ENCODE assay signal across 8 cellular contexts in genomic region chr11:47551086-47551485, GRCh38. TPM values are rescaled to one million over a fixed set of nuclear protein-coding genes. Genes with fewer than 3 reads are reported as not detected.
A peak's percentile ranks its signal among the peaks of the same experiment; 100 is the strongest.
DNase-seq lines count a peak whose midpoint lies in the region; ATAC-seq, FAIRE-seq and TF ChIP-seq lines count a peak whose summit lies in the region.

No MANE protein-coding gene starts in this region.

- no peak for FAIRE-seq in kidney (lab: Jason Lieb, UNC)

- TF ChIP-seq POLR2A in vagina (IDR thresholded peaks at IDR 0.05): no peak

- H3K27me3 Mint-ChIP-seq in activated naive CD8-positive, alpha-beta T cell: no peaks in the 10 kb centered on the region

- peak; percentile 64 for DNase-seq in ELR (ENCODE audit: low read depth)
- no peak for DNase-seq in kidney
- DNase-seq in vagina (ENCODE audit: extremely low spot score in 2 of 2): no peak
- no peak for DNase-seq in medulla oblongata (ENCODE audit: extremely low spot score)
- DNase-seq in activated effector memory CD4-positive, alpha-beta T cell treated with anti-CD3 and anti-CD28 coated beads, Interleukin-2, amount 50 U/mL, for 16 hours: no peak

- H3K9ac ChIP-seq in HUES64 (ENCODE audit: low read depth, low read length): no peak overlapping the region
- H3K9ac ChIP-seq in kidney (ENCODE audit: low read length in 2 of 2): peak overlapping the region; percentile 12 to 19

- intact Hi-C loops in kidney (cut with DNase I): no loop called here
- intact Hi-C loops in vagina (cut with DNase I): loop anchor here (10.0 kb wide), 1 partner anchor 86 kb away; no protein-coding TSS in a partner anchor

- H3K27me3 ChIP-seq in HUES64 (ENCODE audit: insufficient read depth, low read length) (no peaks in the 10 kb centered on the region), vagina (no peaks in the 10 kb centered on the region)

- peaks cover 11% of the 10 kb centered on the region; the same call in 1 of the 2 replicates for H3K4me1 ChIP-seq in HUES64 (ENCODE audit: insufficient read depth, low read length)
- peaks cover 9 to 17% of the 10 kb centered on the region in 2 donors for H3K4me1 ChIP-seq in kidney (ENCODE audit: control insufficient read depth in 1 of 2, insufficient read depth in 1 of 2, low read depth in 1 of 2, low read length in 2 of 2)
- H3K4me1 ChIP-seq in vagina: peaks cover 56% of the 10 kb centered on the region

- peak overlapping the region; percentile 84 for H3K4me3 ChIP-seq in HUES64 (ENCODE audit: low read length)
- peak overlapping the region; percentile 58 to 92 for H3K4me3 ChIP-seq in kidney (ENCODE audit: low read length in 2 of 2)
- H3K4me3 ChIP-seq in vagina: peak overlapping the region in 1 of 2 donors; percentile 94

- ATAC-seq in HG02970 (IDR thresholded peaks at IDR 0.05; ENCODE audit: low FRiP score, unreplicated experiment): no peak

- no peak overlapping the region for H3K27ac ChIP-seq in HUES64 (ENCODE audit: low read depth, low read length)
- H3K27ac ChIP-seq in kidney (ENCODE audit: low read depth in 2 of 2, low read length in 2 of 2): peak overlapping the region; percentile 4 to 41
- H3K27ac ChIP-seq in vagina: peak overlapping the region; percentile 5

- peaks cover 10% of the 10 kb centered on the region for H3K36me3 Mint-ChIP-seq in activated naive CD8-positive, alpha-beta T cell

- TF ChIP-seq CTCF in kidney (IDR thresholded peaks at IDR 0.05; ENCODE audit: borderline replicate concordance, extremely low read depth, insufficient read depth): no peak
- TF ChIP-seq CTCF in vagina (IDR thresholded peaks at IDR 0.05): no peak

- H3K36me3 ChIP-seq in HUES64 (ENCODE audit: insufficient read depth, low read length) (peaks cover 10% of the 10 kb centered on the region), kidney (ENCODE audit: control insufficient read depth in 1 of 2, insufficient read depth in 2 of 2, low read length in 2 of 2) (no peaks in the 10 kb centered on the region), vagina (no peaks in the 10 kb centered on the region)

- peak overlapping the region; percentile 95 for H3K27ac Mint-ChIP-seq in activated naive CD8-positive, alpha-beta T cell

- peak overlapping the region; percentile 97 for H3K4me3 Mint-ChIP-seq in activated naive CD8-positive, alpha-beta T cell

- H3K9me3 Mint-ChIP-seq in activated naive CD8-positive, alpha-beta T cell (ENCODE audit: low read depth): no peaks in the 10 kb centered on the region

- H3K4me1 Mint-ChIP-seq in activated naive CD8-positive, alpha-beta T cell (ENCODE audit: low read depth): peaks cover 50% of the 10 kb centered on the region

- H3K9me3 ChIP-seq in HUES64 (ENCODE audit: insufficient read depth, low read depth, low read length) (no peaks in the 10 kb centered on the region), kidney (ENCODE audit: control insufficient read depth in 1 of 2, low read length in 2 of 2) (no peaks in the 10 kb centered on the region), vagina (no peaks in the 10 kb centered on the region)

RNA-seq across cellular contexts. Expression of gene CELF1, which starts 1.8 kb away (rescaled TPM):
- 83.2 TPM for polyA plus RNA-seq in HUES64 (2013, experiment 1 of 2)
- 73.5 TPM for polyA plus RNA-seq in HUES64 (2013, experiment 2 of 2)
- total RNA-seq in kidney (115 TPM), vagina (100 TPM)
- polyA plus RNA-seq in kidney (ENCODE audit: insufficient read depth, low read depth, low replicate concordance): 30.8 TPM

RNA-seq across cellular contexts. Expression of gene PTPMT1, which starts 14.3 kb away (rescaled TPM):
- polyA plus RNA-seq in HUES64 (2013, experiment 1 of 2): 42.3 TPM
- 45.5 TPM for polyA plus RNA-seq in HUES64 (2013, experiment 2 of 2)
- total RNA-seq in kidney (34.6 TPM), vagina (68.5 TPM)
- polyA plus RNA-seq in kidney (ENCODE audit: insufficient read depth, low read depth, low replicate concordance): 90.3 TPM

RNA-seq across cellular contexts. Expression of gene KBTBD4, which starts 27.7 kb away (rescaled TPM):
- polyA plus RNA-seq in HUES64 (2013, experiment 1 of 2): 18.0 TPM
- 15.2 TPM for polyA plus RNA-seq in HUES64 (2013, experiment 2 of 2)
- total RNA-seq in kidney: 20.1 TPM
- 16.7 TPM for polyA plus RNA-seq in kidney (ENCODE audit: insufficient read depth, low read depth, low replicate concordance)
- 14.7 TPM for total RNA-seq in vagina

RNA-seq across cellular contexts. Expression of gene NDUFS3, which starts 27.8 kb away (rescaled TPM):
- polyA plus RNA-seq in HUES64 (2013, experiment 1 of 2): 119 TPM
- 110 TPM for polyA plus RNA-seq in HUES64 (2013, experiment 2 of 2)
- total RNA-seq in kidney: 85.8 TPM
- polyA plus RNA-seq in kidney (ENCODE audit: insufficient read depth, low read depth, low replicate concordance): 368 TPM
- 60.4 TPM for total RNA-seq in vagina

RNA-seq across cellular contexts. Expression of gene FAM180B, which starts 35.4 kb away (rescaled TPM):
- not detected for polyA plus RNA-seq in HUES64 (2013, experiment 1 of 2)
- polyA plus RNA-seq in HUES64 (2013, experiment 2 of 2): not detected
- total RNA-seq in kidney: not detected
- not detected for polyA plus RNA-seq in kidney (ENCODE audit: insufficient read depth, low read depth, low replicate concordance)
- not detected for total RNA-seq in vagina
